1 cellular context compared by ENCODE assay signal in genomic region chr10:16436758-16437539, GRCh38.
TF ChIP-seq lines count a peak whose summit lies in the region.

Gene PTER, plus strand, starts transcription at chr10:16437010. Its CDS starts 47,375 bp downstream, at chr10:16484385.

TF ChIP-seq in K562, 482 proteins besides CTCF, POLR2A, EP300 and RAD21 (continued from another document and continues in another):
- TF ChIP-seq RREB1 (CRISPR knock-in tag; IDR thresholded peaks at IDR 0.05): no peak
- TF ChIP-seq ZC3H11A (IDR thresholded peaks at IDR 0.05; ENCODE audit: low read depth, low read length): no peak
- TF ChIP-seq MTA2 (IDR thresholded peaks at IDR 0.05; ENCODE audit: low read depth): no peak
- TF ChIP-seq SMARCB1 (IDR thresholded peaks at IDR 0.05; ENCODE audit: insufficient read length, low read depth): no peak
- no peak for TF ChIP-seq KLF6 (CRISPR knock-in tag; IDR thresholded peaks at IDR 0.05; ENCODE audit: borderline replicate concordance)
- no peak for TF ChIP-seq HDGF (IDR thresholded peaks at IDR 0.05)
- TF ChIP-seq THAP12 (CRISPR knock-in tag; IDR thresholded peaks at IDR 0.05): peak; percentile 87
- TF ChIP-seq ZNF589 (CRISPR knock-in tag; IDR thresholded peaks at IDR 0.05; ENCODE audit: low read depth): no peak; the same call in 1 of the 2 replicates
- TF ChIP-seq RBM34 (IDR thresholded peaks at IDR 0.05; ENCODE audit: borderline replicate concordance, insufficient read depth, low read length): no peak
- no peak for TF ChIP-seq ZNF165 (CRISPR knock-in tag; IDR thresholded peaks at IDR 0.05; ENCODE audit: borderline replicate concordance)
- no peak for TF ChIP-seq ZNF324 (CRISPR knock-in tag; IDR thresholded peaks at IDR 0.05)
- TF ChIP-seq FOXP4 (CRISPR knock-in tag; IDR thresholded peaks at IDR 0.05; ENCODE audit: borderline replicate concordance): no peak
- TF ChIP-seq ZNF444 (CRISPR knock-in tag; IDR thresholded peaks at IDR 0.05): no peak
- no peak for TF ChIP-seq SMAD1 (IDR thresholded peaks at IDR 0.05; ENCODE audit: low read depth, low read length, partially characterized antibody)
- no peak; the same call in 1 of the 2 replicates for TF ChIP-seq PML (IDR thresholded peaks at IDR 0.05; ENCODE audit: low read length)
- no peak for TF ChIP-seq GTF2A2 (tag; IDR thresholded peaks at IDR 0.05)
- TF ChIP-seq PBX2 (CRISPR knock-in tag; IDR thresholded peaks at IDR 0.05; ENCODE audit: low read depth): no peak
- TF ChIP-seq PBX2 (tag; conservative IDR thresholded peaks at IDR 0.05; ENCODE audit: low read depth): no peak
- TF ChIP-seq SMAD4 (CRISPR knock-in tag; conservative IDR thresholded peaks at IDR 0.05): peak; percentile 50; the same call in 1 of the 2 replicates
- 0 out of 4 replicates have a peak, but pooled peaks of 1 of the 2 experiments have one; percentile 19 for TF ChIP-seq NONO (IDR thresholded peaks at IDR 0.05; ENCODE audit: low read depth in 2 of 2, low read length in 1 of 2)
- TF ChIP-seq HOXB6 (CRISPR knock-in tag; IDR thresholded peaks at IDR 0.05; ENCODE audit: borderline replicate concordance): no peak
- TF ChIP-seq NR2C1 (IDR thresholded peaks at IDR 0.05): no peak
- peak; percentile 13; the same call in 1 of the 2 replicates for TF ChIP-seq NR2C1 (tag; IDR thresholded peaks at IDR 0.05)
- TF ChIP-seq ZNF507 (tag; conservative IDR thresholded peaks at IDR 0.05): no peak
- TF ChIP-seq ZBTB7A (IDR thresholded peaks at IDR 0.05; ENCODE audit: borderline replicate concordance, control insufficient read depth, low read depth, low read length): peak; percentile 1; the same call in 1 of the 2 replicates
- TF ChIP-seq TFE3 (CRISPR knock-in tag; IDR thresholded peaks at IDR 0.05): no peak
- TF ChIP-seq CREBBP (IDR thresholded peaks at IDR 0.05; ENCODE audit: low read depth, low read length): no peak
- no peak for TF ChIP-seq NEUROD1 (IDR thresholded peaks at IDR 0.05; ENCODE audit: borderline replicate concordance, low read depth, low read length, partially characterized antibody)
- no peak for TF ChIP-seq MYBL2 (IDR thresholded peaks at IDR 0.05; ENCODE audit: low read depth)
- TF ChIP-seq MYBL2 (CRISPR knock-in tag; IDR thresholded peaks at IDR 0.05; ENCODE audit: borderline replicate concordance): no peak
- TF ChIP-seq MBD2 (IDR thresholded peaks at IDR 0.05; ENCODE audit: borderline replicate concordance, low read depth): 0 out of 2 replicates have a peak, but pooled peaks have one; percentile 72
- no peak for TF ChIP-seq ZFPM2 (CRISPR knock-in tag; IDR thresholded peaks at IDR 0.05)
- no peak for TF ChIP-seq ZMIZ1 (IDR thresholded peaks at IDR 0.05; ENCODE audit: low read depth in 2 of 2, low read length in 2 of 2)
- peak; percentile 39 for TF ChIP-seq USF1 (CRISPR knock-in tag; IDR thresholded peaks at IDR 0.05)
- TF ChIP-seq HSF4 (CRISPR knock-in tag; IDR thresholded peaks at IDR 0.05; ENCODE audit: borderline replicate concordance): no peak
- TF ChIP-seq HDAC3 (IDR thresholded peaks at IDR 0.05; ENCODE audit: borderline replicate concordance, partially characterized antibody): no peak
- no peak for TF ChIP-seq CREB5 (CRISPR knock-in tag; IDR thresholded peaks at IDR 0.05)
- TF ChIP-seq ZKSCAN1 (IDR thresholded peaks at IDR 0.05; ENCODE audit: low read depth, low read length): no peak
- TF ChIP-seq HMGN3 (IDR thresholded peaks at IDR 0.05; ENCODE audit: borderline replicate concordance, extremely low read depth, insufficient read length, low read depth, low read length): peak; percentile 76
